Comparison of ENCODE assay signal across 13 cellular contexts in genomic region chr15:79049416-79049815, GRCh38. TPM values are rescaled to one million over a fixed set of nuclear protein-coding genes. Genes with fewer than 3 reads are reported as not detected.
DNase-seq lines count a peak whose midpoint lies in the region; ATAC-seq and TF ChIP-seq lines count a peak whose summit lies in the region.
"Had no signal": no experiment of that assay in that cellular context is flagged by ENCODE, and none has a peak within 500 bp of the region (broad histone marks: within the 10 kb centered on the region; RNA-seq: fewer than 3 reads in every experiment).

No MANE protein-coding gene starts in this region.

- no peaks in the 10 kb centered on the region for H3K9me3 Mint-ChIP-seq in IgD-negative memory B cell
- no peaks in the 10 kb centered on the region for H3K9me3 Mint-ChIP-seq in endodermal cell
- no peaks in the 10 kb centered on the region for H3K9me3 Mint-ChIP-seq in activated CD8-positive, alpha-beta memory T cell treated with anti-CD3 and anti-CD28 coated beads, Interleukin-2, amount 10 ng/mL, durations not matched to agents 7 days and 5 days (ENCODE audit: low read depth)
- H3K9me3 Mint-ChIP-seq: CD4-positive, alpha-beta T cell had no signal

- no peak overlapping the region for H3K9ac ChIP-seq in BLaER1 treated with 17β-estradiol and CSF1 and Interleukin-3, amounts not matched to agents 10 nM and 100 nM
- no peak overlapping the region for H3K9ac ChIP-seq in endodermal cell (ENCODE audit: extremely low read depth, low read length, poor library complexity, severe bottlenecking)
- H3K9ac ChIP-seq: GM23248 had no signal

- peaks cover 12 to 64% (median 42%) of the 10 kb centered on the region in 10 experiments; a peak in 19 of 20 replicates for H3K4me1 ChIP-seq in BLaER1 treated with 17β-estradiol and CSF1 and Interleukin-3, amounts not matched to agents 10 nM and 100 nM
- H3K4me1 ChIP-seq in endodermal cell (ENCODE audit: control insufficient read depth, insufficient read depth, low read length) = no peaks in the 10 kb centered on the region
- H3K4me1 ChIP-seq: Caco-2 had no signal

- H3K27me3 ChIP-seq in BLaER1 treated with 17β-estradiol and CSF1 and Interleukin-3, amounts not matched to agents 10 nM and 100 nM = peaks cover 0 to 7% (median 0%) of the 10 kb centered on the region in 11 experiments; a peak in 3 of 22 replicates
- no peaks in the 10 kb centered on the region for H3K27me3 ChIP-seq in endodermal cell (ENCODE audit: control insufficient read depth, insufficient read depth, low read length, poor library complexity, severe bottlenecking)

- H4K20me1 ChIP-seq in BLaER1 treated with 17β-estradiol and CSF1 and Interleukin-3, amounts not matched to agents 10 nM and 100 nM = no peaks in the 10 kb centered on the region; a peak in 1 of 22 replicates

- WGBS in endodermal cell (ENCODE audit: insufficient coverage in 1 of 2, insufficient read length in 1 of 2), 2 experiments = 93 to 100% methylated on average over 4 to 9 of the region's 9 CpGs

- DNase-seq in endodermal cell (no peak), NCI-H2227 treated with DMSO at 0.1 percent for 48 hours (lab: John Stamatoyannopoulos, UW) (no peak), NK-92 (lab: John Stamatoyannopoulos, UW; ENCODE audit: unreplicated experiment) (no peak)
- DNase-seq in activated CD8-positive, alpha-beta memory T cell treated with anti-CD3 and anti-CD28 coated beads, Interleukin-2, amount 10 ng/mL, durations not matched to agents 7 days and 5 days = no peak
- DNase-seq: Caco-2; CD4-positive, alpha-beta T cell; GM23248; H7 had no signal

- peaks cover 1% of the 10 kb centered on the region for H3K36me3 Mint-ChIP-seq in IgD-negative memory B cell
- H3K36me3 Mint-ChIP-seq in endodermal cell (ENCODE audit: low read depth) = no peaks in the 10 kb centered on the region
- no peaks in the 10 kb centered on the region for H3K36me3 Mint-ChIP-seq in activated CD8-positive, alpha-beta memory T cell treated with anti-CD3 and anti-CD28 coated beads, Interleukin-2, amount 10 ng/mL, durations not matched to agents 7 days and 5 days

- H3K27me3 Mint-ChIP-seq in IgD-negative memory B cell (peaks cover 2% of the 10 kb centered on the region), endodermal cell (ENCODE audit: insufficient read depth) (peaks cover 4% of the 10 kb centered on the region)
- H3K27me3 Mint-ChIP-seq in activated CD8-positive, alpha-beta memory T cell treated with anti-CD3 and anti-CD28 coated beads, Interleukin-2, amount 10 ng/mL, durations not matched to agents 7 days and 5 days = peaks cover 7% of the 10 kb centered on the region

- H3K27ac Mint-ChIP-seq in IgD-negative memory B cell (peak overlapping the region in 2 of 3 donors; percentile 53 to 69), endodermal cell (no peak overlapping the region)
- no peak overlapping the region for H3K27ac Mint-ChIP-seq in activated CD8-positive, alpha-beta memory T cell treated with anti-CD3 and anti-CD28 coated beads, Interleukin-2, amount 10 ng/mL, durations not matched to agents 7 days and 5 days
- H3K27ac Mint-ChIP-seq: B cell; CD4-positive, alpha-beta T cell had no signal

- CTCF ChIA-PET in activated CD8-positive, alpha-beta memory T cell treated with anti-CD3 and anti-CD28 coated beads, Interleukin-2, amount 10 ng/mL, durations not matched to agents 7 days and 5 days (lab: Charles Lee) = no interaction called here

- peaks cover 0 to 1% (median 0%) of the 10 kb centered on the region in 11 experiments; a peak in 1 of 22 replicates for H3K9me3 ChIP-seq in BLaER1 treated with 17β-estradiol and CSF1 and Interleukin-3, amounts not matched to agents 10 nM and 100 nM (replicated peaks in 1 of 11)
- H3K9me3 ChIP-seq in endodermal cell (ENCODE audit: control insufficient read depth, low read length) = no peaks in the 10 kb centered on the region
- H3K9me3 ChIP-seq: Caco-2 had no signal

- peak overlapping the region in 7 of 11 experiments; percentile 17 to 86 (median 79); a peak in 11 of 22 replicates for H3K4me2 ChIP-seq in BLaER1 treated with 17β-estradiol and CSF1 and Interleukin-3, amounts not matched to agents 10 nM and 100 nM

- no peak for ATAC-seq in activated CD8-positive, alpha-beta memory T cell treated with anti-CD3 and anti-CD28 coated beads, Interleukin-2, amount 10 ng/mL, durations not matched to agents 7 days and 5 days
- ATAC-seq: K562 had no signal

- no peaks in the 10 kb centered on the region for H3K36me3 ChIP-seq in BLaER1 treated with 17β-estradiol and CSF1 and Interleukin-3, amounts not matched to agents 10 nM and 100 nM
- no peaks in the 10 kb centered on the region for H3K36me3 ChIP-seq in endodermal cell (ENCODE audit: control insufficient read depth, insufficient read depth, low read length)

- H3K27ac ChIP-seq in BLaER1 treated with 17β-estradiol and CSF1 and Interleukin-3, amounts not matched to agents 10 nM and 100 nM = no peak overlapping the region
- H3K27ac ChIP-seq in endodermal cell (ENCODE audit: low read depth, low read length) = no peak overlapping the region
- H3K27ac ChIP-seq: C4-2B, GM23248 had no signal

- no peak overlapping the region for H3K4me3 ChIP-seq in BLaER1 treated with 17β-estradiol and CSF1 and Interleukin-3, amounts not matched to agents 10 nM and 100 nM
- H3K4me3 ChIP-seq in endodermal cell (ENCODE audit: low read length) = no peak overlapping the region
- H3K4me3 ChIP-seq: GM23248, K562 had no signal

- TF ChIP-seq CTCF in endodermal cell (conservative IDR thresholded peaks at IDR 0.05) = peak; percentile 14

- H3K4me3 Mint-ChIP-seq in IgD-negative memory B cell = no peak overlapping the region
- no peak overlapping the region for H3K4me3 Mint-ChIP-seq in endodermal cell
- H3K4me3 Mint-ChIP-seq in activated CD8-positive, alpha-beta memory T cell treated with anti-CD3 and anti-CD28 coated beads, Interleukin-2, amount 10 ng/mL, durations not matched to agents 7 days and 5 days = no peak overlapping the region
- H3K4me3 Mint-ChIP-seq: B cell; CD4-positive, alpha-beta T cell had no signal

- H3K4me1 Mint-ChIP-seq in IgD-negative memory B cell = no peaks in the 10 kb centered on the region
- H3K4me1 Mint-ChIP-seq in endodermal cell = no peaks in the 10 kb centered on the region
- H3K4me1 Mint-ChIP-seq in activated CD8-positive, alpha-beta memory T cell treated with anti-CD3 and anti-CD28 coated beads, Interleukin-2, amount 10 ng/mL, durations not matched to agents 7 days and 5 days = no peaks in the 10 kb centered on the region
- H3K4me1 Mint-ChIP-seq: B cell had no signal

RNA-seq across cellular contexts. Expression of gene RASGRF1, which starts 41.2 kb away (rescaled TPM):
- 2.4 TPM for polyA plus RNA-seq in IgD-negative memory B cell
- under 1 TPM in 1 of 2 donors, not detected in 1; 0.20 TPM for total RNA-seq in endodermal cell
- polyA plus RNA-seq in endodermal cell (2013, experiment 1 of 2) = 0.07 TPM
- polyA plus RNA-seq in endodermal cell (2013, experiment 2 of 2) = not detected
- total RNA-seq in activated CD8-positive, alpha-beta memory T cell treated with anti-CD3 and anti-CD28 coated beads, Interleukin-2, amount 10 ng/mL, durations not matched to agents 7 days and 5 days = under 1 TPM in 1 of 2 experiments, not detected in 1; 0.02 TPM
- total RNA-seq: CD4-positive, alpha-beta T cell; GM23248 had no signal
- polyA plus RNA-seq: GM23248 had no signal

Comparison
In these comparisons a context has a peak if more than half of its experiments do, and no peak if none do; other contexts are left out.
1. H3K27ac Mint-ChIP-seq: peak in IgD-negative memory B cell (2 of 3); none in endodermal cell (single experiment) and activated CD8-positive, alpha-beta memory T cell treated with anti-CD3 and anti-CD28 coated beads, Interleukin-2, amount 10 ng/mL, durations not matched to agents 7 days and 5 days (single experiment).